ENCODE assay signal across 7 cellular contexts in genomic region chr12:132243171-132243570, GRCh38.
A peak's percentile ranks its signal among the peaks of the same experiment; 100 is the strongest.
DNase-seq lines count a peak whose midpoint lies in the region; ATAC-seq, FAIRE-seq and TF ChIP-seq lines count a peak whose summit lies in the region.
"Not testable (repeated sequence)": the region's sequence is repeated elsewhere in the genome, so short reads cannot be mapped to it uniquely, and the experiment has no call there.

No MANE protein-coding gene starts in this region.

- not testable (repeated sequence) for TF ChIP-seq CTCF in CD14-positive monocyte (IDR thresholded peaks at IDR 0.05); RWPE2 (IDR thresholded peaks at IDR 0.05; ENCODE audit: poor library complexity, severe bottlenecking); kidney (IDR thresholded peaks at IDR 0.05; ENCODE audit: borderline replicate concordance, extremely low read depth, insufficient read depth); sigmoid colon (IDR thresholded peaks at IDR 0.05); upper lobe of right lung (IDR thresholded peaks at IDR 0.05)

- ATAC-seq in RWPE2 (ENCODE audit: low read depth); central memory CD8-positive, alpha-beta T cell (replicated peaks; ENCODE audit: extremely low read depth, poor library complexity, severe bottlenecking); upper lobe of right lung: not testable (repeated sequence)
- ATAC-seq in activated T-helper 17 cell treated with anti-CD3 and anti-CD28 coated beads, Interleukin-2, amount 50 U/mL, for 72 hours (replicated peaks), result peak; percentile 19

- H3K27me3 Mint-ChIP-seq in CD14-positive monocyte (ENCODE audit: low read depth in 3 of 3); activated T-helper 17 cell treated with anti-CD3 and anti-CD28 coated beads, Interleukin-2, amount 50 U/mL, for 72 hours; central memory CD8-positive, alpha-beta T cell: not testable (repeated sequence)

- H3K27me3 ChIP-seq in RWPE2 (ENCODE audit: insufficient read depth, poor library complexity, severe bottlenecking); upper lobe of right lung: not testable (repeated sequence)
- H3K27me3 ChIP-seq in sigmoid colon, result peaks cover 0 to 11% (median 0%) of the 10 kb centered on the region in 3 donors

- not testable (repeated sequence) for TF ChIP-seq EP300 in sigmoid colon (IDR thresholded peaks at IDR 0.05)

- H3K4me3 ChIP-seq in RWPE2 (ENCODE audit: severe bottlenecking); kidney (ENCODE audit: low read length in 2 of 2); sigmoid colon; upper lobe of right lung: not testable (repeated sequence)

- not testable (repeated sequence) for H3K9ac ChIP-seq in kidney (ENCODE audit: low read length in 2 of 2)

- H3K4me1 ChIP-seq in RWPE2 (ENCODE audit: insufficient read depth, poor library complexity, severe bottlenecking); kidney (ENCODE audit: control insufficient read depth in 1 of 2, insufficient read depth in 1 of 2, low read depth in 1 of 2, low read length in 2 of 2); sigmoid colon; upper lobe of right lung: not testable (repeated sequence)

- intact Hi-C loops in CD14-positive monocyte (cut with micrococcal nuclease); kidney (cut with DNase I); sigmoid colon (cut with DNase I); upper lobe of right lung (cut with DNase I): not testable (repeated sequence)

- not testable (repeated sequence) for H3K9me3 Mint-ChIP-seq in CD14-positive monocyte; activated T-helper 17 cell treated with anti-CD3 and anti-CD28 coated beads, Interleukin-2, amount 50 U/mL, for 72 hours; central memory CD8-positive, alpha-beta T cell

- not testable (repeated sequence) for H3K4me3 Mint-ChIP-seq in CD14-positive monocyte; activated T-helper 17 cell treated with anti-CD3 and anti-CD28 coated beads, Interleukin-2, amount 50 U/mL, for 72 hours; central memory CD8-positive, alpha-beta T cell

- H3K27ac ChIP-seq in RWPE2 (ENCODE audit: poor library complexity, severe bottlenecking); kidney (ENCODE audit: low read depth in 2 of 2, low read length in 2 of 2); sigmoid colon; upper lobe of right lung: not testable (repeated sequence)

- not testable (repeated sequence) for H3K9me3 ChIP-seq in RWPE2 (ENCODE audit: severe bottlenecking); kidney (ENCODE audit: control insufficient read depth in 1 of 2, low read length in 2 of 2); sigmoid colon; upper lobe of right lung

- DNase-seq in CD14-positive monocyte (ENCODE audit: low spot score), result peak; percentile 12
- peak; percentile 73 for DNase-seq in RWPE2 (ENCODE audit: low spot score)
- not testable (repeated sequence) for DNase-seq in central memory CD8-positive, alpha-beta T cell (ENCODE audit: low spot score in 2 of 2)
- peak; percentile 51 for DNase-seq in kidney
- peak; percentile 54 for DNase-seq in sigmoid colon
- DNase-seq in upper lobe of right lung, result peak; percentile 35

- not testable (repeated sequence) for TF ChIP-seq POLR2A in sigmoid colon (IDR thresholded peaks at IDR 0.05)

- H3K36me3 Mint-ChIP-seq in CD14-positive monocyte; activated T-helper 17 cell treated with anti-CD3 and anti-CD28 coated beads, Interleukin-2, amount 50 U/mL, for 72 hours (ENCODE audit: low read depth); central memory CD8-positive, alpha-beta T cell (ENCODE audit: insufficient read depth): not testable (repeated sequence)

- 47 to 63% methylated on average over 15 of the region's 15 CpGs for WGBS in sigmoid colon, 2 donors

- H3K36me3 ChIP-seq in RWPE2 (ENCODE audit: low read depth); kidney (ENCODE audit: control insufficient read depth in 1 of 2, insufficient read depth in 2 of 2, low read length in 2 of 2); sigmoid colon; upper lobe of right lung: not testable (repeated sequence)

- not testable (repeated sequence) for FAIRE-seq in kidney (lab: Jason Lieb, UNC)

- not testable (repeated sequence) for H3K4me1 Mint-ChIP-seq in CD14-positive monocyte; activated T-helper 17 cell treated with anti-CD3 and anti-CD28 coated beads, Interleukin-2, amount 50 U/mL, for 72 hours; central memory CD8-positive, alpha-beta T cell

- H3K27ac Mint-ChIP-seq in CD14-positive monocyte, result peak overlapping the region in 1 of 7 donors; percentile 43
- not testable (repeated sequence) for H3K27ac Mint-ChIP-seq in activated T-helper 17 cell treated with anti-CD3 and anti-CD28 coated beads, Interleukin-2, amount 50 U/mL, for 72 hours
- peak overlapping the region; percentile 56 for H3K27ac Mint-ChIP-seq in central memory CD8-positive, alpha-beta T cell (ENCODE audit: low read depth)
